ENCODE assay signal across 9 cellular contexts in the genomic region with DNA sequence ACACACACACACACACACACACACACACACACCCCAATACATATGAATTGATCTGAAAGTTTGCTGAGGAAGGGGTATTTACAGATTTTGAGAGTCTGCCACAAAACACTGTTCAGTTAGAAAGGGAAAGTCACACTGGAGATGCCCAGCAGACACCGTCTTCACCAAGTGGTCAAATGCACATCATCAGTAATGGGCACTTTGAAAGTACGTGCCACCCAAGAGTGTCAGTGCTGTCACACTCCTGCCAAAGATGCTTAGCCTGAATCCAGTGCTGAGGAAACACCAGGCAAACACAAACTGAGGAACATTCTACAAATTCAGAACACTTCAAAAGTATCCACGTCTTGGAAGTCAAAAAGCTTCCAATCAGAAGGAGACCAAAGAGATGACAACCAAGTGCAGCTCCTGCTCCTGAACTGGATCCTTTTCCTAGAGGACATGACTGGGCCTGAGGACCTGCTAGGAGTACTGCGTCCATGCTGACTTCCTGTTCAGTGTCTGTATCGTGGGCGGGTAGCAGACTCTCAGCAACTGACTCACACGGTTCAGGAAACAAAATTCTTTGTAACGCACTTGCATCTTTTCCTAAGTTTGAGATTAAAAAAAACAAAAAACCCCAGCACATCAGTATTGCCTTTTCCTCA. TPM values are rescaled to one million over a fixed set of nuclear protein-coding genes. Genes with fewer than 3 reads are reported as not detected.
DNase-seq lines count a peak whose midpoint lies in the region; ATAC-seq, FAIRE-seq and TF ChIP-seq lines count a peak whose summit lies in the region.
"Had no signal": no experiment of that assay in that cellular context is flagged by ENCODE, and none has a peak within 500 bp of the region (broad histone marks: within the 10 kb centered on the region; RNA-seq: fewer than 3 reads in every experiment).

No MANE protein-coding gene starts in this region.

- peak; percentile 54 for DNase-seq in AG10803 (ENCODE audit: low read depth)
- peak; percentile 45 for DNase-seq in RCC 7860 (ENCODE audit: low spot score)
- DNase-seq in cardiac fibroblast (ENCODE audit: low read depth in 2 of 2), result peak; percentile 75 to 86
- DNase-seq in myocyte (ENCODE audit: low read depth), result peak; percentile 42
- DNase-seq in NCI-H128 (lab: John Stamatoyannopoulos, UW; ENCODE audit: unreplicated experiment), result no peak
- DNase-seq in NCI-H446 treated with DMSO at 0.1 percent for 48 hours (lab: John Stamatoyannopoulos, UW), result no peak
- DNase-seq in NCI-H1417 treated with DMSO at 0.1 percent for 48 hours (lab: John Stamatoyannopoulos, UW), result no peak
- DNase-seq: NCI-H345 had no signal

- TF ChIP-seq CTCF in AG10803 (conservative IDR thresholded peaks at IDR 0.05; ENCODE audit: low read length), result no peak
- no peak for TF ChIP-seq CTCF in cardiac fibroblast (IDR thresholded peaks at IDR 0.05; ENCODE audit: low read depth, low read length)

- H3K4me3 ChIP-seq in AG10803 (ENCODE audit: low read length) (no peak overlapping the region), cardiac fibroblast (replicated peaks in 1 of 2; ENCODE audit: low read depth in 2 of 2, low read length in 2 of 2) (no peak overlapping the region)

- no peak for FAIRE-seq in RCC 7860 (lab: Jason Lieb, UNC)

- no peak for ATAC-seq in GM21447 (IDR thresholded peaks at IDR 0.05; ENCODE audit: unreplicated experiment)

RNA-seq across cellular contexts. Expression of a gene that starts 18.6 kb away (rescaled TPM):
- 320 and 351 TPM in 2 replicates for total RNA-seq in myocyte
- 168 TPM for polyA plus RNA-seq in myocyte (2012)

RNA-seq across cellular contexts. Expression of a gene that starts 56.8 kb away (rescaled TPM):
- total RNA-seq in myocyte, result 5.0 and 7.6 TPM in 2 replicates
- 5.7 TPM for polyA plus RNA-seq in myocyte (2012)

Comparison
In these comparisons a context has a peak if more than half of its experiments do, and no peak if none do; other contexts are left out.
1. DNase-seq: peak in AG10803 (single experiment), RCC 7860 (single experiment), cardiac fibroblast (2 of 2) and myocyte (single experiment); none in NCI-H128 (single experiment), NCI-H446 treated with DMSO at 0.1 percent for 48 hours (single experiment) and NCI-H1417 treated with DMSO at 0.1 percent for 48 hours (single experiment).